5 cellular contexts compared by ENCODE assay signal in the genomic region with DNA sequence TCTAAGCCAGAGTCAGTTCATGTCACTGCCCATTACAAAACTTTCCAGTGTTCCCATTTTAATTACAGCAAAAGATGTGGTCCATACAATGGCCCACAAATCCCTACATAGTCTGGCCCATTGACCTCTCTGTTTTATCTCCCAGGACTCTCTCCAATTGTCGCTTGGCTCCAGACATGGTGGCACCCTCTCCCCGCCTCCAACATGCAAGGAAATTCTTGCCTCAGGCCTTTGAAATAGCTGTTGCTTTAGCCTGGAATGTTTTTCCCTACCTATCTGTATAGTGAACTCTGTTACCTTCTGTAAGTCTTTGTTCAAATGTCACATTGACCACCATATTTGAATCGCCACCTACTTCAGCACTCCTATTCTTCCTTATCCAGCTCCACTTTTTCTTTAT.
"Had no signal": no experiment of that assay in that cellular context is flagged by ENCODE, and none has a peak within 500 bp of the region (broad histone marks: within the 10 kb centered on the region; RNA-seq: fewer than 3 reads in every experiment).

No MANE protein-coding gene starts in this region.

- H3K9me3 Mint-ChIP-seq: GM23338, H9 had no signal

- H3K4me3 ChIP-seq: GM23338, K562 had no signal

- H2AFZ ChIP-seq: GM23338 had no signal

- DNase-seq: H9, HCEC 1CT, IMR-90 had no signal

- H3K4me2 ChIP-seq: GM23338 had no signal

- H3K27ac Mint-ChIP-seq: GM23338, H9 had no signal

- ATAC-seq: GM23338, K562 had no signal

- H3K4me3 Mint-ChIP-seq: GM23338, H9 had no signal
